11 cellular contexts compared by ENCODE assay signal in the genomic region with DNA sequence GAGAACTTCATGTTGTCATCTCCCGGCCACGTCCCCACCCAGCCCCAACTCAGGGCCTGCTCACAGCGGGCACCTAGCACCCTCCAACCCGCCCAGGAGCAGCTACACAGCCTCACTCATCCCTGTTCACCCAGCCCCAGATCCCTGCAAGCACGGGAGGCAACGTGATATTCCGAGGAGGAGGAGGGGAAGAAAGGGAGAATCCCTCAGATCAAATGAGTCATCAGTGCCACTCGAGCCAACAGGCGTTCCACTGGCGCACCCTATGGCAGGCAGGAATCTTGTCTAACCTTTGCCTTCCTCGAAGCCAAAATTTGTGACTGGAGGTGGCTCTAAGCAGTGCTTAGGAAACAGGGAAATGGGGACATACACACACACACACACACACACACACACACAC. TPM values are rescaled to one million over a fixed set of nuclear protein-coding genes. Genes with fewer than 3 reads are reported as not detected.
DNase-seq lines count a peak whose midpoint lies in the region; ATAC-seq and TF ChIP-seq lines count a peak whose summit lies in the region.
"Had no signal": no experiment of that assay in that cellular context is flagged by ENCODE, and none has a peak within 500 bp of the region (broad histone marks: within the 10 kb centered on the region; RNA-seq: fewer than 3 reads in every experiment).

No MANE protein-coding gene starts in this region.

- no peaks in the 10 kb centered on the region for H3K9me2 ChIP-seq in hepatocyte (replicated peaks; ENCODE audit: insufficient read depth)

- H3K27ac ChIP-seq in right lobe of liver (no peak overlapping the region), hepatocyte (no peak overlapping the region)

- no peak for TF ChIP-seq POLR2A in right lobe of liver (IDR thresholded peaks at IDR 0.05)

- H4K20me1 ChIP-seq in hepatocyte (ENCODE audit: insufficient read depth, poor library complexity, severe bottlenecking), result no peaks in the 10 kb centered on the region

- no peak for TF ChIP-seq CTCF in BE2C (IDR thresholded peaks at IDR 0.05; ENCODE audit: low read depth, low read length)
- TF ChIP-seq CTCF in LNCaP clone FGC (IDR thresholded peaks at IDR 0.05; ENCODE audit: control insufficient read depth, extremely low read depth, insufficient read depth), result no peak
- no peak for TF ChIP-seq CTCF in right lobe of liver (IDR thresholded peaks at IDR 0.05)
- TF ChIP-seq CTCF in hepatocyte (IDR thresholded peaks at IDR 0.05; ENCODE audit: poor library complexity), result no peak

- WGBS in right lobe of liver (ENCODE audit: insufficient coverage, low coverage, low lambda C conversion rate, missing lambda C conversion rate), result 80% methylated on average over 1 of the region's 11 CpGs
- WGBS in hepatocyte (ENCODE audit: low lambda C conversion rate, missing lambda C conversion rate), result 82% methylated on average over 11 of the region's 11 CpGs

- H3K4me1 ChIP-seq in BE2C (no peaks in the 10 kb centered on the region; the same call in 1 of the 2 replicates), right lobe of liver (peaks cover 0 to 12% (median 4%) of the 10 kb centered on the region in 4 donors), hepatocyte (ENCODE audit: insufficient read depth) (no peaks in the 10 kb centered on the region)

- H3K27me3 ChIP-seq in BE2C (no peaks in the 10 kb centered on the region), right lobe of liver (no peaks in the 10 kb centered on the region), hepatocyte (no peaks in the 10 kb centered on the region)

- H3K79me2 ChIP-seq in hepatocyte, result no peaks in the 10 kb centered on the region

- H3K36me3 ChIP-seq in BE2C, result no peaks in the 10 kb centered on the region
- H3K36me3 ChIP-seq in right lobe of liver, result no peaks in the 10 kb centered on the region
- H3K36me3 ChIP-seq in hepatocyte (replicated peaks; ENCODE audit: insufficient read depth, low read depth), result no peaks in the 10 kb centered on the region

- H3K4me3 ChIP-seq in BE2C (ENCODE audit: low read depth, low read length), result no peak overlapping the region
- no peak overlapping the region for H3K4me3 ChIP-seq in LNCaP clone FGC (ENCODE audit: low read depth, low read length)
- H3K4me3 ChIP-seq in right lobe of liver, result no peak overlapping the region
- H3K4me3 ChIP-seq in hepatocyte, result no peak overlapping the region

- ATAC-seq in right lobe of liver, result peak in 3 of 4 donors; percentile 53 to 81 (median 77)
- no peak for ATAC-seq in GM21526 (IDR thresholded peaks at IDR 0.05; ENCODE audit: low FRiP score, unreplicated experiment)
- ATAC-seq: CD8-positive, alpha-beta T cell; T-cell had no signal

- H2AFZ ChIP-seq in hepatocyte, result no peak overlapping the region

- intact Hi-C loops in right lobe of liver (cut with DNase I), result no loop called here

- no peaks in the 10 kb centered on the region for H3K9me3 ChIP-seq in BE2C
- no peaks in the 10 kb centered on the region for H3K9me3 ChIP-seq in right lobe of liver
- H3K9me3 ChIP-seq in hepatocyte (ENCODE audit: low read depth), result no peaks in the 10 kb centered on the region

- H3K4me2 ChIP-seq in hepatocyte, result no peak overlapping the region

- DNase-seq in BE2C (peak; percentile 32), LNCaP clone FGC (ENCODE audit: low read depth) (peak; percentile 41), astrocyte of the hippocampus (ENCODE audit: low read depth, low spot score) (peak; percentile 53), right lobe of liver (peak in 2 of 3 donors; percentile 46 to 77), cortex of kidney (lab: John Stamatoyannopoulos, UW) (no peak), NOMO-1 treated with DMSO at 0.1 percent for 48 hours (lab: John Stamatoyannopoulos, UW; ENCODE audit: unreplicated experiment) (no peak), hepatocyte (ENCODE audit: low spot score) (no peak)
- DNase-seq: activated naive CD8-positive, alpha-beta T cell treated with anti-CD3 and anti-CD28 coated beads, Interleukin-2, amount 10 ng/mL, durations not matched to agents 7 days and 5 days; CD8-positive, alpha-beta T cell; T-cell had no signal

RNA-seq across cellular contexts. Expression of a gene that starts 14.0 kb away (rescaled TPM):
- 62.5 TPM for polyA plus RNA-seq in BE2C (2012; ENCODE audit: insufficient read depth, insufficient read length, low read depth)
- total RNA-seq in right lobe of liver (10 to 100 TPM; 14.0 to 27.4 (median 20.9) TPM), hepatocyte (25.6 and 32.3 TPM in 2 replicates)
- 31.7 and 38.8 TPM in 2 replicates for polyA plus RNA-seq in hepatocyte

RNA-seq across cellular contexts. Expression of a gene that starts 34.9 kb away (rescaled TPM):
- 0.86 TPM for polyA plus RNA-seq in BE2C (2012; ENCODE audit: insufficient read depth, insufficient read length, low read depth)
- 1 to 10 TPM in 1 of 6 experiments, under 1 TPM in 3, not detected in 2; 0.20 to 1.3 (median 0.69) TPM for total RNA-seq in right lobe of liver
- not detected in 2 replicates for total RNA-seq in hepatocyte
- polyA plus RNA-seq in hepatocyte, result not detected in 2 replicates
- total RNA-seq: activated naive CD8-positive, alpha-beta T cell treated with anti-CD3 and anti-CD28 coated beads, Interleukin-2, amount 10 ng/mL, durations not matched to agents 7 days and 5 days; CD8-positive, alpha-beta T cell; T-cell had no signal

Comparison
In these comparisons a context has a peak if more than half of its experiments do, and no peak if none do; other contexts are left out.
1. DNase-seq: peak in BE2C (single experiment), LNCaP clone FGC (single experiment), astrocyte of the hippocampus (single experiment) and right lobe of liver (2 of 3); none in cortex of kidney (single experiment), NOMO-1 treated with DMSO at 0.1 percent for 48 hours (single experiment) and hepatocyte (single experiment).